In the genomic region with DNA sequence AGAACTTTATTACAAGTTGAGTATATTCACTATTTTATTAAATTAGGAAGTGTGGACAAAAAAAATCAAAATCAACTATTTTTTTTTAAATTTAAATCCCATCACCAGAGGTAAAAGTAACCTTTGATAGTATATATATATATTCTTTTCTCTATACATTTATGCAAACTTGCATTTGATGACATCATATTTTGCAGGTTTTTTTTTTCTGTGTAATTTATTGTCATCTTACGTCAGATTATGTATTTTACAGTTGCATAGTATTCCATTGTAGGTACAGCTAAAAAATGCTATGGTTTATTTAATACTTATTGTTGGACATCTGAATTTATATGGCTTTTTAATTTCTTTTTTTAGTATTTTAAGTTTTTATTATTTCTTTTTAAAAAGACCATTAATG, we compare ENCODE assay signal across 35 cellular contexts.
"Had no signal": no experiment of that assay in that cellular context is flagged by ENCODE, and none has a peak within 500 bp of the region (broad histone marks: within the 10 kb centered on the region; RNA-seq: fewer than 3 reads in every experiment).

No MANE protein-coding gene starts in this region.

- H3K27me3 Mint-ChIP-seq: activated CD4-positive, alpha-beta memory T cell treated with anti-CD3 and anti-CD28 coated beads for 36 hours; activated CD8-positive, alpha-beta memory T cell treated with anti-CD3 and anti-CD28 coated beads, Interleukin-2, amount 10 ng/mL, durations not matched to agents 7 days and 5 days; activated naive CD4-positive, alpha-beta T cell treated with anti-CD3 and anti-CD28 coated beads, Interleukin-2, amount 50 U/mL, for 24 hours; activated naive CD8-positive, alpha-beta T cell treated with anti-CD3 and anti-CD28 coated beads for 36 hours; activated naive CD8-positive, alpha-beta T cell treated with anti-CD3 and anti-CD28 coated beads, Interleukin-2, amount 50 U/mL, for 24 hours; dendritic cell treated with granulocyte-macrophage colony-stimulating factor and Interleukin-4, amounts not matched to agents 40 ng/mL and 50 ng/mL, for 4 days; T-helper 17 cell had no signal

- H3K4me1 Mint-ChIP-seq: activated CD8-positive, alpha-beta memory T cell treated with anti-CD3 and anti-CD28 coated beads, Interleukin-2, amount 10 ng/mL, durations not matched to agents 7 days and 5 days; activated naive CD4-positive, alpha-beta T cell treated with anti-CD3 and anti-CD28 coated beads, Interleukin-2, amount 50 U/mL, for 24 hours; activated naive CD8-positive, alpha-beta T cell treated with anti-CD3 and anti-CD28 coated beads for 36 hours; activated naive CD8-positive, alpha-beta T cell treated with anti-CD3 and anti-CD28 coated beads, Interleukin-2, amount 50 U/mL, for 24 hours; WTC11 had no signal

- H3K4me2 ChIP-seq: hepatocyte had no signal

- H3K27ac Mint-ChIP-seq: activated CD4-positive, alpha-beta memory T cell treated with anti-CD3 and anti-CD28 coated beads for 36 hours; activated CD8-positive, alpha-beta memory T cell treated with anti-CD3 and anti-CD28 coated beads, Interleukin-2, amount 10 ng/mL, durations not matched to agents 7 days and 5 days; activated CD8-positive, alpha-beta T cell treated with anti-CD3 and anti-CD28 coated beads, Interleukin-2, amount 10 ng/mL, durations not matched to agents 7 days and 5 days; activated naive CD4-positive, alpha-beta T cell treated with anti-CD3 and anti-CD28 coated beads for 36 hours; activated naive CD4-positive, alpha-beta T cell treated with anti-CD3 and anti-CD28 coated beads, Interleukin-2, amount 50 U/mL, for 24 hours; activated naive CD8-positive, alpha-beta T cell treated with anti-CD3 and anti-CD28 coated beads for 36 hours; activated naive CD8-positive, alpha-beta T cell treated with anti-CD3 and anti-CD28 coated beads, Interleukin-2, amount 50 U/mL, for 24 hours; activated T-helper 1 cell treated with anti-CD3 and anti-CD28 coated beads, Interleukin-12 subunit alpha, Interleukin-12 subunit beta, Interleukin-2, Interleukin-4 antibody, amounts not matched to agents 30 ng/mL and 10 ng/mL and 1 ng/mL, durations not matched to agents 14 hours and 24 hours and 36 hours; activated T-helper 2 cell treated with anti-CD3 and anti-CD28 coated beads, Interferon-gamma antibody, Interleukin-2, Interleukin-4, amounts not matched to agents 10 μg/mL and 5 μg/mL and 100 μg/mL, durations not matched to agents 14 hours and 24 hours and 36 hours; dendritic cell treated with granulocyte-macrophage colony-stimulating factor and Interleukin-4, amounts not matched to agents 40 ng/mL and 50 ng/mL, for 4 days; T-helper 17 cell; T-helper 2 cell treated with Interferon-gamma antibody and Interleukin-4, amounts not matched to agents 5 μg/mL and 100 μg/mL, for 36 hours; WTC11 had no signal

- H2AFZ ChIP-seq: hepatocyte had no signal

- H3K27ac ChIP-seq: adrenal gland, body of pancreas, colonic mucosa, dorsolateral prefrontal cortex, esophagus muscularis mucosa, foreskin keratinocyte, gastroesophageal sphincter, heart right ventricle, hepatocyte, VCaP had no signal

- H3K9me3 ChIP-seq: adrenal gland, body of pancreas, colonic mucosa, esophagus muscularis mucosa, gastroesophageal sphincter, heart right ventricle had no signal

- H3K4me3 Mint-ChIP-seq: activated CD4-positive, alpha-beta memory T cell treated with anti-CD3 and anti-CD28 coated beads for 36 hours; activated CD8-positive, alpha-beta memory T cell treated with anti-CD3 and anti-CD28 coated beads, Interleukin-2, amount 10 ng/mL, durations not matched to agents 7 days and 5 days; activated CD8-positive, alpha-beta T cell treated with anti-CD3 and anti-CD28 coated beads, Interleukin-2, amount 10 ng/mL, durations not matched to agents 7 days and 5 days; activated naive CD4-positive, alpha-beta T cell treated with anti-CD3 and anti-CD28 coated beads for 36 hours; activated naive CD4-positive, alpha-beta T cell treated with anti-CD3 and anti-CD28 coated beads, Interleukin-2, amount 50 U/mL, for 24 hours; activated naive CD8-positive, alpha-beta T cell treated with anti-CD3 and anti-CD28 coated beads for 36 hours; activated naive CD8-positive, alpha-beta T cell treated with anti-CD3 and anti-CD28 coated beads, Interleukin-2, amount 50 U/mL, for 24 hours; activated T-helper 1 cell treated with anti-CD3 and anti-CD28 coated beads, Interleukin-12 subunit alpha, Interleukin-12 subunit beta, Interleukin-2, Interleukin-4 antibody, amounts not matched to agents 30 ng/mL and 10 ng/mL and 1 ng/mL, durations not matched to agents 14 hours and 24 hours and 36 hours; dendritic cell treated with granulocyte-macrophage colony-stimulating factor and Interleukin-4, amounts not matched to agents 40 ng/mL and 50 ng/mL, for 4 days; T-helper 17 cell; T-helper 2 cell treated with Interferon-gamma antibody and Interleukin-4, amounts not matched to agents 5 μg/mL and 100 μg/mL, for 36 hours; WTC11 had no signal

- H3K9me3 Mint-ChIP-seq: activated CD4-positive, alpha-beta memory T cell treated with anti-CD3 and anti-CD28 coated beads for 36 hours; activated naive CD4-positive, alpha-beta T cell treated with anti-CD3 and anti-CD28 coated beads for 36 hours; activated naive CD4-positive, alpha-beta T cell treated with anti-CD3 and anti-CD28 coated beads, Interleukin-2, amount 50 U/mL, for 24 hours; activated naive CD8-positive, alpha-beta T cell treated with anti-CD3 and anti-CD28 coated beads for 36 hours; activated naive CD8-positive, alpha-beta T cell treated with anti-CD3 and anti-CD28 coated beads, Interleukin-2, amount 50 U/mL, for 24 hours; activated T-helper 1 cell treated with anti-CD3 and anti-CD28 coated beads, Interleukin-12 subunit alpha, Interleukin-12 subunit beta, Interleukin-2, Interleukin-4 antibody, amounts not matched to agents 30 ng/mL and 10 ng/mL and 1 ng/mL, durations not matched to agents 14 hours and 24 hours and 36 hours; activated T-helper 2 cell treated with anti-CD3 and anti-CD28 coated beads, Interferon-gamma antibody, Interleukin-2, Interleukin-4, amounts not matched to agents 10 μg/mL and 5 μg/mL and 100 μg/mL, durations not matched to agents 14 hours and 24 hours and 36 hours; dendritic cell treated with granulocyte-macrophage colony-stimulating factor and Interleukin-4, amounts not matched to agents 40 ng/mL and 50 ng/mL, for 4 days; T-helper 2 cell treated with Interferon-gamma antibody and Interleukin-4, amounts not matched to agents 5 μg/mL and 100 μg/mL, for 36 hours; WTC11 had no signal

- DNase-seq: activated CD4-positive, alpha-beta memory T cell treated with anti-CD3 and anti-CD28 coated beads for 36 hours; activated CD4-positive, alpha-beta T cell treated with anti-CD3 and anti-CD28 coated beads for 48 hours; activated CD8-positive, alpha-beta memory T cell treated with anti-CD3 and anti-CD28 coated beads, Interleukin-2, amount 10 ng/mL, durations not matched to agents 7 days and 5 days; activated CD8-positive, alpha-beta memory T cell treated with anti-CD3 and anti-CD28 coated beads, Interleukin-2, amount 50 U/mL, for 4 hours; activated CD8-positive, alpha-beta T cell treated with anti-CD3 and anti-CD28 coated beads, Interleukin-2, amount 10 ng/mL, durations not matched to agents 7 days and 5 days; activated effector memory CD4-positive, alpha-beta T cell treated with anti-CD3 and anti-CD28 coated beads, Interleukin-2, amount 50 U/mL, for 16 hours; activated naive CD4-positive, alpha-beta T cell treated with anti-CD3 and anti-CD28 coated beads for 36 hours; activated naive CD8-positive, alpha-beta T cell treated with anti-CD3 and anti-CD28 coated beads for 36 hours; activated naive CD8-positive, alpha-beta T cell treated with anti-CD3 and anti-CD28 coated beads, Interleukin-2, amount 50 U/mL, for 24 hours; activated T-cell treated with anti-CD3 and anti-CD28 coated beads, Interleukin-2, amount 50 U/mL, for 1 hour; activated T-cell treated with anti-CD3 and anti-CD28 coated beads, Interleukin-2, amount 50 U/mL, for 48 hours; adrenal gland; amygdala; aorta; body of pancreas; caudate nucleus; colonic mucosa; dorsolateral prefrontal cortex; effector memory CD4-positive, alpha-beta T cell; erythroblast; foreskin keratinocyte; heart right ventricle; T-helper 1 cell; T-helper 17 cell; T1000 had no signal

- H3K36me3 ChIP-seq: colonic mucosa had no signal

- H3K4me3 ChIP-seq: adrenal gland, body of pancreas, colonic mucosa, dorsolateral prefrontal cortex, esophagus muscularis mucosa, gastroesophageal sphincter, heart right ventricle, hepatocyte had no signal

- H3K4me1 ChIP-seq: adrenal gland, body of pancreas, colonic mucosa, foreskin keratinocyte had no signal

- H3K36me3 Mint-ChIP-seq: activated CD8-positive, alpha-beta memory T cell treated with anti-CD3 and anti-CD28 coated beads, Interleukin-2, amount 10 ng/mL, durations not matched to agents 7 days and 5 days; activated naive CD8-positive, alpha-beta T cell treated with anti-CD3 and anti-CD28 coated beads for 36 hours had no signal

- H3K27me3 ChIP-seq: adrenal gland, body of pancreas, colonic mucosa, dorsolateral prefrontal cortex, esophagus muscularis mucosa, foreskin keratinocyte, gastroesophageal sphincter, heart right ventricle, hepatocyte had no signal

- ATAC-seq: activated CD8-positive, alpha-beta memory T cell treated with anti-CD3 and anti-CD28 coated beads, Interleukin-2, amount 10 ng/mL, durations not matched to agents 7 days and 5 days; activated CD8-positive, alpha-beta T cell treated with anti-CD3 and anti-CD28 coated beads, Interleukin-2, amount 10 ng/mL, durations not matched to agents 7 days and 5 days; activated naive CD8-positive, alpha-beta T cell treated with anti-CD3 and anti-CD28 coated beads, Interleukin-2, amount 50 U/mL, for 24 hours; body of pancreas; foreskin keratinocyte; gastroesophageal sphincter; heart right ventricle; T-helper 17 cell; WTC11 had no signal
